ENCODE assay signal across 20 cellular contexts in genomic region chr6:50211582-50211981, GRCh38.
A peak's percentile ranks its signal among the peaks of the same experiment; 100 is the strongest.
DNase-seq lines count a peak whose midpoint lies in the region; ATAC-seq, FAIRE-seq and TF ChIP-seq lines count a peak whose summit lies in the region.
"Had no signal": no experiment of that assay in that cellular context is flagged by ENCODE, and none has a peak within 500 bp of the region (broad histone marks: within the 10 kb centered on the region; RNA-seq: fewer than 3 reads in every experiment).

No MANE protein-coding gene starts in this region.

- no peak for DNase-seq in HepG2 (ENCODE audit: low spot score)
- DNase-seq in right lobe of liver, result no peak
- DNase-seq in K562 (ENCODE audit: extremely low read depth in 1 of 4, low spot score in 3 of 4), result no peak
- DNase-seq in T-helper 17 cell, result no peak
- DNase-seq in GM19239 (ENCODE audit: insufficient read length, low spot score), result no peak
- DNase-seq: AML-193; Caco-2; Calu3; CD4-positive, alpha-beta T cell; CD8-positive, alpha-beta T cell; DMS79 treated with DMSO at 0.1 percent for 48 hours; GF-D8 had no signal

- H4K20me1 ChIP-seq in HepG2 (ENCODE audit: insufficient read depth, low read length) (no peaks in the 10 kb centered on the region), K562 (replicated peaks; ENCODE audit: control insufficient read depth, insufficient read depth, low read length) (no peaks in the 10 kb centered on the region)

- CTCF ChIA-PET in HepG2 (lab: Yijun Ruan, JAX; ENCODE audit: low intra/inter-chr PET ratio, low total read pairs) (no interaction called here), K562 (lab: Yijun Ruan, JAX; ENCODE audit: low intra/inter-chr PET ratio) (no interaction called here)

- no peaks in the 10 kb centered on the region for H3K27me3 Mint-ChIP-seq in T-helper 17 cell
- H3K27me3 Mint-ChIP-seq: B cell; CD4-positive, alpha-beta T cell had no signal

- H3K4me1 ChIP-seq in HepG2 (ENCODE audit: insufficient read depth, low read length) (no peaks in the 10 kb centered on the region), right lobe of liver (no peaks in the 10 kb centered on the region), K562 (replicated peaks in 1 of 2; ENCODE audit: control insufficient read depth in 2 of 2, insufficient read depth in 2 of 2, low read length in 2 of 2) (no peaks in the 10 kb centered on the region)
- H3K4me1 ChIP-seq: A549; BLaER1 treated with 17β-estradiol and CSF1 and Interleukin-3, amounts not matched to agents 10 nM and 100 nM; Caco-2 had no signal

- H3K4me3 ChIP-seq in HepG2 (replicated peaks in 1 of 3; ENCODE audit: insufficient read depth in 1 of 3, low read depth in 2 of 3, low read length in 3 of 3) (no peak overlapping the region), right lobe of liver (no peak overlapping the region), K562 (no peak overlapping the region)
- H3K4me3 ChIP-seq: A549; BLaER1 treated with 17β-estradiol and CSF1 and Interleukin-3, amounts not matched to agents 10 nM and 100 nM had no signal

- in situ Hi-C loops in HepG2 (cut with HindIII; ENCODE audit: extremely low pct_ligation_motif_present, low pct_unique_long_range_greater_than_20kb) (no loop called here), K562 (cut with MboI) (no loop called here)

- H3K9me1 ChIP-seq in K562 (ENCODE audit: control insufficient read depth, insufficient read depth, low read length), result no peaks in the 10 kb centered on the region

- POLR2A ChIA-PET in HepG2 (lab: Yijun Ruan, JAX) (no interaction called here), K562 (lab: Yijun Ruan, JAX) (no interaction called here)

- H3K4me3 Mint-ChIP-seq in T-helper 17 cell, result no peak overlapping the region
- H3K4me3 Mint-ChIP-seq: B cell; CD4-positive, alpha-beta T cell; CD8-positive, alpha-beta T cell had no signal

- FAIRE-seq in HepG2 (lab: Jason Lieb, UNC) (no peak), K562 (lab: Jason Lieb, UNC) (no peak), GM19239 (lab: Jason Lieb, UNC) (no peak)
- FAIRE-seq: A549, D721Med, G401.6, GM12891 had no signal

- H3K27ac Mint-ChIP-seq in T-helper 17 cell, result no peak overlapping the region
- H3K27ac Mint-ChIP-seq: B cell; CD4-positive, alpha-beta T cell; CD8-positive, alpha-beta T cell had no signal

- no peak for TF ChIP-seq RAD21 in HepG2 (CRISPR knock-in tag; IDR thresholded peaks at IDR 0.05)
- no peak for TF ChIP-seq RAD21 in K562 (CRISPR knock-in tag; conservative IDR thresholded peaks at IDR 0.05 in 1 of 2, IDR thresholded peaks at IDR 0.05 in 1 of 2)

- H3K4me1 Mint-ChIP-seq in T-helper 17 cell, result no peaks in the 10 kb centered on the region
- H3K4me1 Mint-ChIP-seq: B cell had no signal

- intact Hi-C loops in HepG2 (cut with micrococcal nuclease; ENCODE audit: unreplicated experiment) (no loop called here), right lobe of liver (cut with DNase I) (no loop called here), K562 (cut with micrococcal nuclease) (no loop called here)

- H3K9ac ChIP-seq in HepG2 (ENCODE audit: insufficient read depth, low read depth, low read length), result no peak overlapping the region
- no peak overlapping the region for H3K9ac ChIP-seq in K562 (ENCODE audit: insufficient read depth in 1 of 2, low read depth in 2 of 2, low read length in 2 of 2)
- H3K9ac ChIP-seq: BLaER1 treated with 17β-estradiol and CSF1 and Interleukin-3, amounts not matched to agents 10 nM and 100 nM had no signal

- H3K4me2 ChIP-seq in HepG2 (ENCODE audit: low read depth, low read length), result no peak overlapping the region
- no peak overlapping the region for H3K4me2 ChIP-seq in K562 (ENCODE audit: insufficient read depth, low read length)
- H3K4me2 ChIP-seq: A549; BLaER1 treated with 17β-estradiol and CSF1 and Interleukin-3, amounts not matched to agents 10 nM and 100 nM had no signal

- H3K36me3 Mint-ChIP-seq in T-helper 17 cell (ENCODE audit: low read depth), result no peaks in the 10 kb centered on the region
- H3K36me3 Mint-ChIP-seq: CD8-positive, alpha-beta T cell had no signal

- WGBS in HepG2 (ENCODE audit: low lambda C conversion rate), result 2% methylated on average over 1 of the region's 1 CpG
- WGBS in right lobe of liver (ENCODE audit: insufficient coverage, low coverage, low lambda C conversion rate, missing lambda C conversion rate), result 94% methylated on average over 1 of the region's 1 CpG
- 0% methylated on average over 1 of the region's 1 CpG for WGBS in K562 (ENCODE audit: insufficient coverage, low coverage, missing lambda C conversion rate)

- no peak for TF ChIP-seq CTCF in HepG2 (CRISPR knock-in tag; IDR thresholded peaks at IDR 0.05)
- no peak for TF ChIP-seq CTCF in right lobe of liver (IDR thresholded peaks at IDR 0.05)
- TF ChIP-seq CTCF in K562 (IDR thresholded peaks at IDR 0.05 in 2 of 3, conservative IDR thresholded peaks at IDR 0.05 in 1 of 3; ENCODE audit: insufficient read depth in 2 of 3, low read depth in 1 of 3, low read length in 3 of 3), result no peak

- H3K27ac ChIP-seq in HepG2 (ENCODE audit: extremely low read length, insufficient read depth, low read length) (no peak overlapping the region), right lobe of liver (no peak overlapping the region), K562 (ENCODE audit: extremely low read depth, low read depth, low read length) (no peak overlapping the region)
- H3K27ac ChIP-seq: 22Rv1; A549; BLaER1 treated with 17β-estradiol and CSF1 and Interleukin-3, amounts not matched to agents 10 nM and 100 nM; C4-2B had no signal

- BruUV-seq in HepG2 (replicated peaks; lab: Mats Ljungman, UMichigan) (no TSS peak), K562 (replicated peaks; lab: Mats Ljungman, UMichigan) (no TSS peak)

- no peak for TF ChIP-seq EP300 in HepG2 (IDR thresholded peaks at IDR 0.05; ENCODE audit: low read depth in 2 of 2, low read length in 2 of 2)
- no peak for TF ChIP-seq EP300 in HepG2 (CRISPR knock-in tag; IDR thresholded peaks at IDR 0.05; ENCODE audit: borderline replicate concordance)
- no peak for TF ChIP-seq EP300 in K562 (IDR thresholded peaks at IDR 0.05; ENCODE audit: low read length)

- no peaks in the 10 kb centered on the region for H3K27me3 ChIP-seq in HepG2 (ENCODE audit: control insufficient read depth in 1 of 2, insufficient read depth in 2 of 2, low read length in 2 of 2)
- H3K27me3 ChIP-seq in right lobe of liver, result no peaks in the 10 kb centered on the region
- no peaks in the 10 kb centered on the region for H3K27me3 ChIP-seq in K562 (ENCODE audit: control insufficient read depth in 2 of 2, insufficient read depth in 2 of 2, low read length in 2 of 2)
- H3K27me3 ChIP-seq: BLaER1 treated with 17β-estradiol and CSF1 and Interleukin-3, amounts not matched to agents 10 nM and 100 nM had no signal

- no peaks in the 10 kb centered on the region for H3K36me3 ChIP-seq in HepG2 (replicated peaks in 1 of 2; ENCODE audit: control insufficient read depth in 1 of 2, insufficient read depth in 2 of 2, low read length in 2 of 2)
- no peaks in the 10 kb centered on the region for H3K36me3 ChIP-seq in right lobe of liver
- H3K36me3 ChIP-seq in K562 (ENCODE audit: control insufficient read depth, insufficient read depth, low read length), result no peaks in the 10 kb centered on the region
- H3K36me3 ChIP-seq: BLaER1 treated with 17β-estradiol and CSF1 and Interleukin-3, amounts not matched to agents 10 nM and 100 nM had no signal

- no peak for ATAC-seq in HepG2
- ATAC-seq in right lobe of liver, result no peak
- no peak for ATAC-seq in K562
- ATAC-seq in T-helper 17 cell, result no peak
- ATAC-seq: A549; CD8-positive, alpha-beta T cell had no signal

- H3K9me3 ChIP-seq in HepG2 (ENCODE audit: low read length) (no peaks in the 10 kb centered on the region), right lobe of liver (no peaks in the 10 kb centered on the region), K562 (replicated peaks; ENCODE audit: control insufficient read depth, insufficient read depth, low read depth, low read length) (no peaks in the 10 kb centered on the region; the same call in 1 of the 2 replicates), T-helper 17 cell (ENCODE audit: control insufficient read depth, low read length, poor library complexity, severe bottlenecking) (no peaks in the 10 kb centered on the region)
- H3K9me3 ChIP-seq: A549; BLaER1 treated with 17β-estradiol and CSF1 and Interleukin-3, amounts not matched to agents 10 nM and 100 nM; Caco-2 had no signal

- H2AFZ ChIP-seq in HepG2 (ENCODE audit: low read length), result no peak overlapping the region
- no peak overlapping the region for H2AFZ ChIP-seq in K562 (ENCODE audit: low read depth, low read length)

- TF ChIP-seq POLR2A in HepG2 (IDR thresholded peaks at IDR 0.05; ENCODE audit: insufficient read depth in 1 of 2, low read depth in 2 of 2, low read length in 2 of 2) (no peak), right lobe of liver (IDR thresholded peaks at IDR 0.05) (no peak), K562 (conservative IDR thresholded peaks at IDR 0.05) (no peak)

- H3K79me2 ChIP-seq in HepG2 (ENCODE audit: insufficient read depth, low read length) (no peaks in the 10 kb centered on the region), K562 (ENCODE audit: control insufficient read depth, insufficient read depth, low read length) (no peaks in the 10 kb centered on the region)

TF ChIP-seq in HepG2, 621 proteins besides CTCF, POLR2A, EP300 and RAD21 (continues in another document):
- TF ChIP-seq HINFP (CRISPR knock-in tag; IDR thresholded peaks at IDR 0.05; ENCODE audit: low read depth), result no peak

TF ChIP-seq in K562, 482 proteins besides CTCF, POLR2A, EP300 and RAD21:
- peak; percentile 33; the same call in 1 of the 2 replicates for TF ChIP-seq CEBPB (tag; IDR thresholded peaks at IDR 0.05)
- TF ChIP-seq CLOCK (CRISPR knock-in tag; IDR thresholded peaks at IDR 0.05; ENCODE audit: borderline replicate concordance), result no peak
- TF ChIP-seq LEF1 (IDR thresholded peaks at IDR 0.05), result no peak
- TF ChIP-seq THRAP3 (IDR thresholded peaks at IDR 0.05; ENCODE audit: borderline replicate concordance), result no peak
- TF ChIP-seq HLTF (IDR thresholded peaks at IDR 0.05), result no peak
- no peak for TF ChIP-seq TEAD1 (CRISPR knock-in tag; IDR thresholded peaks at IDR 0.05)
TF ChIP-seq in K562: peak in this region for 1.

Comparison
In these comparisons a context has a peak if more than half of its experiments do, and no peak if none do; other contexts are left out.
1. Of the 241 proteins assayed by ChIP-seq in both HepG2 and K562: peak only in HepG2: none; only in K562: none; in both: CEBPB; in neither: 240.